In genomic region chr6:40210628-40211056, GRCh38 we compare ENCODE assay signal across 24 cellular contexts.
A peak's percentile ranks its signal among the peaks of the same experiment; 100 is the strongest.
DNase-seq lines count a peak whose midpoint lies in the region; ATAC-seq and TF ChIP-seq lines count a peak whose summit lies in the region.
"Had no signal": no experiment of that assay in that cellular context is flagged by ENCODE, and none has a peak within 500 bp of the region (broad histone marks: within the 10 kb centered on the region; RNA-seq: fewer than 3 reads in every experiment).

No MANE protein-coding gene starts in this region.

- peaks cover 4% of the 10 kb centered on the region; the same call in 1 of the 2 replicates for H3K4me1 Mint-ChIP-seq in WTC11
- H3K4me1 Mint-ChIP-seq in activated T-cell treated with anti-CD3 and anti-CD28 coated beads, Interleukin-2, amount 50 U/mL, for 4 hours (ENCODE audit: low read depth) = no peaks in the 10 kb centered on the region
- H3K4me1 Mint-ChIP-seq: activated naive CD4-positive, alpha-beta T cell treated with anti-CD3 and anti-CD28 coated beads, Interleukin-2, amount 50 U/mL, for 24 hours; CD4-positive, alpha-beta memory T cell had no signal

- no peaks in the 10 kb centered on the region for H3K36me3 ChIP-seq in neuronal stem cell (replicated peaks in 1 of 2; ENCODE audit: control insufficient read depth in 2 of 2, insufficient read depth in 2 of 2, low read length in 2 of 2)
- H3K36me3 ChIP-seq: gastroesophageal sphincter, lower lobe of right lung, prostate gland, upper lobe of left lung, WERI-Rb-1 had no signal

- no peaks in the 10 kb centered on the region for H3K27me3 Mint-ChIP-seq in WTC11 (ENCODE audit: low read depth)
- peaks cover 23% of the 10 kb centered on the region for H3K27me3 Mint-ChIP-seq in activated T-cell treated with anti-CD3 and anti-CD28 coated beads, Interleukin-2, amount 50 U/mL, for 4 hours (ENCODE audit: low read depth)
- H3K27me3 Mint-ChIP-seq: dendritic cell treated with granulocyte-macrophage colony-stimulating factor and Interleukin-4, amounts not matched to agents 40 ng/mL and 50 ng/mL, for 4 days had no signal

- TF ChIP-seq CTCF in WTC11 (IDR thresholded peaks at IDR 0.05) = no peak

- H2AFZ ChIP-seq in neuronal stem cell (ENCODE audit: low read length) = no peak overlapping the region

- no peak overlapping the region for H3K18ac ChIP-seq in neuronal stem cell (ENCODE audit: low read length)

- 0 out of 2 replicates have a peak, but pooled peaks cover 3% of the 10 kb centered on the region for H3K9me3 Mint-ChIP-seq in WTC11
- H3K9me3 Mint-ChIP-seq in activated T-cell treated with anti-CD3 and anti-CD28 coated beads, Interleukin-2, amount 50 U/mL, for 4 hours = no peaks in the 10 kb centered on the region

- POLR2A ChIA-PET in WTC11 (lab: Charles Lee) = no interaction called here
- POLR2A ChIA-PET in HEK293T (lab: Yijun Ruan, JAX) = no interaction called here

- H3K4me1 ChIP-seq in neuronal stem cell (ENCODE audit: control insufficient read depth in 2 of 2, insufficient read depth in 1 of 2, low read depth in 1 of 2, low read length in 2 of 2) = no peaks in the 10 kb centered on the region
- H3K4me1 ChIP-seq: gastroesophageal sphincter, lower lobe of right lung, prostate gland, upper lobe of left lung had no signal

- H2BK15ac ChIP-seq in neuronal stem cell (ENCODE audit: low read length) = no peak overlapping the region

- no peak overlapping the region for H4K91ac ChIP-seq in neuronal stem cell (ENCODE audit: low read depth, low read length, poor library complexity)

- H3K4me3 Mint-ChIP-seq in WTC11 = no peak overlapping the region
- H3K4me3 Mint-ChIP-seq in activated T-cell treated with anti-CD3 and anti-CD28 coated beads, Interleukin-2, amount 50 U/mL, for 4 hours = no peak overlapping the region
- H3K4me3 Mint-ChIP-seq: activated naive CD4-positive, alpha-beta T cell treated with anti-CD3 and anti-CD28 coated beads, Interleukin-2, amount 50 U/mL, for 24 hours; CD4-positive, alpha-beta memory T cell; dendritic cell treated with granulocyte-macrophage colony-stimulating factor and Interleukin-4, amounts not matched to agents 40 ng/mL and 50 ng/mL, for 4 days had no signal

- H3K27ac ChIP-seq in neuronal stem cell (replicated peaks; ENCODE audit: low read length) = no peak overlapping the region
- H3K27ac ChIP-seq: 22Rv1, gastroesophageal sphincter, HL-60, lower lobe of right lung, prostate gland, upper lobe of left lung, WERI-Rb-1 had no signal

- WGBS in neuronal stem cell (ENCODE audit: extremely low coverage in 2 of 2, insufficient read length in 2 of 2, insufficient replicate concordance in 1 of 2), 2 donors = no CpG with 5 or more reads among the region's 1 CpG

- H2BK5ac ChIP-seq in neuronal stem cell (ENCODE audit: low read length) = no peak overlapping the region

- H4K8ac ChIP-seq in neuronal stem cell (ENCODE audit: low read depth, low read length) = peak overlapping the region; percentile 21

- ATAC-seq in HG02798 (IDR thresholded peaks at IDR 0.05; ENCODE audit: poor library complexity, unreplicated experiment) (peak; percentile 51), WTC11 (peak; percentile 44), GM21723 (IDR thresholded peaks at IDR 0.05; ENCODE audit: unreplicated experiment) (no peak)
- no peak for ATAC-seq in activated T-cell treated with anti-CD3 and anti-CD28 coated beads, Interleukin-2, amount 50 U/mL, for 4 hours
- ATAC-seq: gastroesophageal sphincter, HepG2, lower lobe of right lung had no signal

- no peaks in the 10 kb centered on the region for H3K27me3 ChIP-seq in neuronal stem cell (ENCODE audit: control insufficient read depth in 3 of 3, insufficient read depth in 3 of 3, low read depth in 1 of 3, low read length in 3 of 3)
- H3K27me3 ChIP-seq: upper lobe of left lung had no signal

- H3K79me1 ChIP-seq in neuronal stem cell (ENCODE audit: low read depth, low read length) = no peaks in the 10 kb centered on the region

- no peak overlapping the region for H2BK12ac ChIP-seq in neuronal stem cell (ENCODE audit: low read length)

- no peak overlapping the region for H3K9ac ChIP-seq in neuronal stem cell (ENCODE audit: low read depth, low read length, poor library complexity)

- H2BK120ac ChIP-seq in neuronal stem cell (ENCODE audit: low read depth, low read length) = no peak overlapping the region

- H3K4ac ChIP-seq in neuronal stem cell (ENCODE audit: low read length) = no peak overlapping the region

- H3K36me3 Mint-ChIP-seq in WTC11 = no peaks in the 10 kb centered on the region
- H3K36me3 Mint-ChIP-seq in activated T-cell treated with anti-CD3 and anti-CD28 coated beads, Interleukin-2, amount 50 U/mL, for 4 hours (ENCODE audit: insufficient read depth) = no peaks in the 10 kb centered on the region
- H3K36me3 Mint-ChIP-seq: CD4-positive, alpha-beta memory T cell had no signal

- peak overlapping the region in 1 of 2 donors; percentile 63 for H3K4me3 ChIP-seq in neuronal stem cell (ENCODE audit: low read length in 2 of 2)
- H3K4me3 ChIP-seq: gastroesophageal sphincter, lower lobe of right lung, prostate gland, upper lobe of left lung had no signal

- H2AK5ac ChIP-seq in neuronal stem cell (ENCODE audit: low read depth, low read length) = no peak overlapping the region

- no peak overlapping the region for H3K27ac Mint-ChIP-seq in WTC11
- H3K27ac Mint-ChIP-seq: activated naive CD4-positive, alpha-beta T cell treated with anti-CD3 and anti-CD28 coated beads, Interleukin-2, amount 50 U/mL, for 24 hours; CD4-positive, alpha-beta memory T cell; dendritic cell treated with granulocyte-macrophage colony-stimulating factor and Interleukin-4, amounts not matched to agents 40 ng/mL and 50 ng/mL, for 4 days had no signal

- peak; percentile 40 for DNase-seq in NCI-H1105 (lab: John Stamatoyannopoulos, UW)
- DNase-seq in NCI-H1105 treated with DMSO at 0.1 percent for 48 hours (lab: John Stamatoyannopoulos, UW) = no peak
- no peak for DNase-seq in WTC11 (ENCODE audit: low spot score)
- no peak for DNase-seq in neuronal stem cell (ENCODE audit: low spot score)
- no peak for DNase-seq in activated T-cell treated with anti-CD3 and anti-CD28 coated beads, Interleukin-2, amount 50 U/mL, for 4 hours
- no peak for DNase-seq in HEK293T (ENCODE audit: extremely low spot score)
- DNase-seq: CD4-positive, alpha-beta memory T cell; DMS 273 treated with DMSO at 0.1 percent for 48 hours; lower lobe of right lung; NCI-H1048; NCI-H526 treated with DMSO at 0.1 percent for 48 hours; OCI-M1; T-helper 9 cell; upper lobe of left lung; WERI-Rb-1 had no signal

- H3K9me3 ChIP-seq in neuronal stem cell (replicated peaks in 1 of 2; ENCODE audit: control insufficient read depth in 2 of 2, insufficient read depth in 1 of 2, low read depth in 1 of 2, low read length in 2 of 2) = no peaks in the 10 kb centered on the region
- H3K9me3 ChIP-seq: lower lobe of right lung, prostate gland had no signal

- CTCF ChIA-PET in WTC11 (lab: Charles Lee) = no interaction called here
- CTCF ChIA-PET in HEK293T (lab: Yijun Ruan, JAX) = no interaction called here

- no peak overlapping the region for H3K23ac ChIP-seq in neuronal stem cell (ENCODE audit: low read depth, low read length, poor library complexity)

- no peak overlapping the region for H3K4me2 ChIP-seq in neuronal stem cell (ENCODE audit: insufficient read depth, low read length, poor library complexity, severe bottlenecking)

- no peak overlapping the region for H3K14ac ChIP-seq in neuronal stem cell (ENCODE audit: low read length)

TF ChIP-seq in WTC11, 78 proteins besides CTCF, POLR2A, EP300 and RAD21 (continues in another document):
- TF ChIP-seq FOXP1 (CRISPR knock-in tag; IDR thresholded peaks at IDR 0.05; ENCODE audit: borderline replicate concordance) (no peak), ZNF396 (CRISPR knock-in tag; IDR thresholded peaks at IDR 0.05; ENCODE audit: borderline replicate concordance) (no peak), E2F4 (CRISPR knock-in tag; IDR thresholded peaks at IDR 0.05; ENCODE audit: borderline replicate concordance, low read depth) (no peak)

TF ChIP-seq in HEK293T, 16 proteins besides CTCF, POLR2A, EP300 and RAD21:
- TF ChIP-seq FOXA1 (IDR thresholded peaks at IDR 0.05) = no peak
- TF ChIP-seq SUZ12 (IDR thresholded peaks at IDR 0.05) = no peak
- no peak for TF ChIP-seq SP1 (IDR thresholded peaks at IDR 0.05)
- no peak for TF ChIP-seq L3MBTL2 (conservative IDR thresholded peaks at IDR 0.05)
- no peak for TF ChIP-seq BHLHE40 (IDR thresholded peaks at IDR 0.05; ENCODE audit: borderline replicate concordance)
- TF ChIP-seq ZNF384 (IDR thresholded peaks at IDR 0.05) = no peak

Comparison
In these comparisons a context has a peak if more than half of its experiments do, and no peak if none do; other contexts are left out.
1. ATAC-seq: peak in HG02798 (single experiment) and WTC11 (single experiment); none in activated T-cell treated with anti-CD3 and anti-CD28 coated beads, Interleukin-2, amount 50 U/mL, for 4 hours (0 of 2) and GM21723 (single experiment).